ENCODE assay signal across 9 cellular contexts in the genomic region with DNA sequence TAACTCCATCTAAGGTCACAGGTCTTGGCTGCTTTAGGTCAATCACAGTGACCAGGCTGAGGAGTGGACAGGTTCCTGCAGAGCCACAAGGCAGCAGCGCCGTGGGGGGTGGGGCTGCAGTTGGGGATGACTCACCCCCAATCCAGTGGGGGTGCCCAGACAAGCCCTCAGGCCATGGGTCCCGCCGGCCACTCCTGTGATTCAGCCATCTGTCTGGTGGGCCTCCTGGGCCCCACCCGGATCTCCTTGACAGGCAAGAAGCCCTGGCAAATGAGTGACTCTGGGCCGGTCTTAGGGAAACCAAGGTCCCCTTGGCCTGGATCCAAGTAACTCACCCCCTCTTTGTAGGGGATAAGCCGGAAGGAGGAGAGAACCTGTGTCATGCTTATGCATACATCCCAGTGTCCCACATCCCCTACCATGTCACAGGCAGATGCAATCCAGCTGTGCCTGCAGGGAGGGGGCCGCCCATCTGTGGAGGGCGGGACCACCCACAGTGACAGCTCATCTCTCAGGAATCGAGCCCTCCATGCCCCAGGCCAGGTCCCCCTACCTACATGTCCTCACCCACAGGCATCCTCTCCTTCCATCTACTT. TPM values are rescaled to one million over a fixed set of nuclear protein-coding genes. Genes with fewer than 3 reads are reported as not detected.
A peak's percentile ranks its signal among the peaks of the same experiment; 100 is the strongest.
DNase-seq lines count a peak whose midpoint lies in the region; FAIRE-seq and TF ChIP-seq lines count a peak whose summit lies in the region.
"Had no signal": no experiment of that assay in that cellular context is flagged by ENCODE, and none has a peak within 500 bp of the region (broad histone marks: within the 10 kb centered on the region; RNA-seq: fewer than 3 reads in every experiment).

No MANE protein-coding gene starts in this region.

- H3K27me3 Mint-ChIP-seq in Calu3 (ENCODE audit: unreplicated experiment), result peaks cover 9% of the 10 kb centered on the region
- no peaks in the 10 kb centered on the region for H3K27me3 Mint-ChIP-seq in osteocyte (ENCODE audit: unreplicated experiment)

- no peaks in the 10 kb centered on the region for H3K9me3 Mint-ChIP-seq in Calu3 (ENCODE audit: low read depth, unreplicated experiment)
- H3K9me3 Mint-ChIP-seq in osteocyte (ENCODE audit: unreplicated experiment), result no peaks in the 10 kb centered on the region
- H3K9me3 Mint-ChIP-seq: activated naive CD4-positive, alpha-beta T cell treated with anti-CD3 and anti-CD28 coated beads, Interleukin-2, amount 50 U/mL, for 24 hours had no signal

- DNase-seq in Calu3 (peak; percentile 85), RKO (ENCODE audit: low spot score) (peak; percentile 84), fibroblast of gingiva (ENCODE audit: low read depth) (peak; percentile 77), osteocyte (ENCODE audit: extremely low spot score, unreplicated experiment) (peak; percentile 93), D721Med (ENCODE audit: insufficient read length, low spot score) (no peak)
- DNase-seq in activated naive CD4-positive, alpha-beta T cell treated with Interleukin-2 at 50 U/mL for 16 hours, result no peak
- DNase-seq in NK-92 treated with Interleukin-12 subunit alpha and Interleukin-12 subunit beta, amount 100 ng/mL, for 24 hours (lab: John Stamatoyannopoulos, UW), result no peak
- no peak for DNase-seq in effector CD8-positive, alpha-beta T cell (lab: John Stamatoyannopoulos, UW)

- no peak for FAIRE-seq in D721Med (lab: Jason Lieb, UNC)

- H3K36me3 Mint-ChIP-seq in Calu3 (ENCODE audit: insufficient read depth, unreplicated experiment), result peaks cover 33% of the 10 kb centered on the region
- H3K36me3 Mint-ChIP-seq in osteocyte (ENCODE audit: unreplicated experiment), result peaks cover 20% of the 10 kb centered on the region
- H3K36me3 Mint-ChIP-seq: activated naive CD4-positive, alpha-beta T cell treated with anti-CD3 and anti-CD28 coated beads, Interleukin-2, amount 50 U/mL, for 24 hours had no signal

- TF ChIP-seq CTCF in Calu3 (IDR thresholded peaks at IDR 0.05; ENCODE audit: unreplicated experiment), result no peak
- TF ChIP-seq CTCF in osteocyte (IDR thresholded peaks at IDR 0.05), result no peak
- TF ChIP-seq CTCF in D721Med (IDR thresholded peaks at IDR 0.05; ENCODE audit: insufficient read depth, missing control alignments), result no peak

- H3K4me1 Mint-ChIP-seq in Calu3 (ENCODE audit: low read depth, unreplicated experiment) (peaks cover 13% of the 10 kb centered on the region), osteocyte (ENCODE audit: unreplicated experiment) (peaks cover 56% of the 10 kb centered on the region)
- H3K4me1 Mint-ChIP-seq: activated naive CD4-positive, alpha-beta T cell treated with anti-CD3 and anti-CD28 coated beads, Interleukin-2, amount 50 U/mL, for 24 hours had no signal

- CTCF ChIA-PET in Calu3 (lab: Charles Lee), result interaction anchor here (0.9 kb wide), 1 partner anchor 10 kb away, joined by 3 read pairs; no protein-coding TSS in a partner anchor

- BruUV-seq in Calu3 (replicated peaks; lab: Mats Ljungman, UMichigan), result no TSS peak

- H3K27ac Mint-ChIP-seq in Calu3 (ENCODE audit: unreplicated experiment) (peak overlapping the region; percentile 82), osteocyte (ENCODE audit: unreplicated experiment) (peak overlapping the region; percentile 80)
- H3K27ac Mint-ChIP-seq: activated naive CD4-positive, alpha-beta T cell treated with anti-CD3 and anti-CD28 coated beads, Interleukin-2, amount 50 U/mL, for 24 hours had no signal

- H3K4me3 Mint-ChIP-seq in Calu3 (ENCODE audit: low read depth, unreplicated experiment), result peak overlapping the region; percentile 67
- no peak overlapping the region for H3K4me3 Mint-ChIP-seq in osteocyte (ENCODE audit: unreplicated experiment)
- H3K4me3 Mint-ChIP-seq: activated naive CD4-positive, alpha-beta T cell treated with anti-CD3 and anti-CD28 coated beads, Interleukin-2, amount 50 U/mL, for 24 hours had no signal

- intact Hi-C loops in Calu3 (cut with micrococcal nuclease; ENCODE audit: unreplicated experiment), result loop anchor here (5.0 kb wide), 1 partner anchor 33 kb away; a partner anchor contains a TSS

RNA-seq across cellular contexts. Expression of a gene that starts 0.5 kb away (rescaled TPM):
- 8.6 and 13.9 TPM in 2 replicates for total RNA-seq in Calu3 (2022)
- total RNA-seq in osteocyte, result 16.6 and 18.9 TPM in 2 replicates

RNA-seq across cellular contexts. Expression of a gene that starts 13.8 kb away (rescaled TPM):
- 196 and 207 TPM in 2 replicates for total RNA-seq in Calu3 (2022)
- 201 and 202 TPM in 2 replicates for total RNA-seq in osteocyte

RNA-seq across cellular contexts. Expression of a gene that starts 25.9 kb away (rescaled TPM):
- total RNA-seq in Calu3 (2022) (not detected in 2 replicates), osteocyte (not detected in 2 replicates)

RNA-seq across cellular contexts. Expression of a gene that starts 32.0 kb away (rescaled TPM):
- total RNA-seq in Calu3 (2022) (0.34 and 0.94 TPM in 2 replicates), osteocyte (0.81 and 0.89 TPM in 2 replicates)

RNA-seq across cellular contexts. Expression of a gene that starts 39.0 kb away (rescaled TPM):
- total RNA-seq in Calu3 (2022) (3.6 and 5.1 TPM in 2 replicates), osteocyte (7.1 TPM in 2 replicates)

Comparison
In these comparisons a context has a peak if more than half of its experiments do, and no peak if none do; other contexts are left out.
1. DNase-seq: peak in Calu3 (single experiment), RKO (single experiment), fibroblast of gingiva (single experiment) and osteocyte (single experiment); none in activated naive CD4-positive, alpha-beta T cell treated with Interleukin-2 at 50 U/mL for 16 hours (single experiment), D721Med (single experiment), NK-92 treated with Interleukin-12 subunit alpha and Interleukin-12 subunit beta, amount 100 ng/mL, for 24 hours (single experiment) and effector CD8-positive, alpha-beta T cell (single experiment).